ENCODE assay signal across 8 cellular contexts in the genomic region with DNA sequence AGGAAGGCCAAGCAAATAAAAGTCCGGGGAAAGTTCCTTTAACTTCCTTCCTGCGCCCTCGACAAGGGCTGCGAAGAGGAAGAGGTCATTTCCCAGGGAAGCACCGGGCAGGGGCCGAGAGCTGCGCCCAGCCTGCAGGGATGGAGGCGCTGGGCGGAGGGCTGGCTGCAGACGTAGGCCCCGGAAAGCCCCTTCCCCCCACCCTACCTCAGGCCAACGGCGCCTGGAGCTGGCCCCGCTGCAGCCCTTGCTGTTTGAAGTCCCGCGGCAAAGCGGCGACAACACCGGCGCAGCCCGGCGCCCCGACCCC.
DNase-seq lines count a peak whose midpoint lies in the region; ATAC-seq and TF ChIP-seq lines count a peak whose summit lies in the region.

No MANE protein-coding gene starts in this region.

- H2AK5ac ChIP-seq in mesenchymal stem cell (ENCODE audit: low read length, severe bottlenecking): peak overlapping the region; percentile 37

- peaks cover 12% of the 10 kb centered on the region for H3K36me3 Mint-ChIP-seq in dendritic cell treated with granulocyte-macrophage colony-stimulating factor and Interleukin-4, amounts not matched to agents 40 ng/mL and 50 ng/mL, for 4 days (ENCODE audit: low read depth)

- peaks cover 39% of the 10 kb centered on the region for H3K4me1 ChIP-seq in OCI-LY3 (ENCODE audit: low read length)
- H3K4me1 ChIP-seq in mesenchymal stem cell (ENCODE audit: control insufficient read depth, insufficient read depth, low read depth, low read length): peaks cover 36% of the 10 kb centered on the region
- peaks cover 65% of the 10 kb centered on the region for H3K4me1 ChIP-seq in upper lobe of right lung

- peaks cover 62% of the 10 kb centered on the region for H3K79me2 ChIP-seq in OCI-LY3 (ENCODE audit: low read length)

- H3K18ac ChIP-seq in mesenchymal stem cell (ENCODE audit: low read depth in 1 of 2, low read length in 2 of 2): peak overlapping the region; percentile 92 to 97

- no peaks in the 10 kb centered on the region for H3K36me3 ChIP-seq in BJ (ENCODE audit: control insufficient read depth, insufficient read depth, low read length)
- H3K36me3 ChIP-seq in OCI-LY3 (replicated peaks; ENCODE audit: low read depth, low read length): peaks cover 3% of the 10 kb centered on the region
- no peaks in the 10 kb centered on the region for H3K36me3 ChIP-seq in mesenchymal stem cell (ENCODE audit: control insufficient read depth in 1 of 2, insufficient read depth in 2 of 2, low read depth in 1 of 2, low read length in 2 of 2)
- H3K36me3 ChIP-seq in upper lobe of right lung: no peaks in the 10 kb centered on the region

- H2BK5ac ChIP-seq in mesenchymal stem cell (ENCODE audit: low read depth, low read length, poor library complexity, severe bottlenecking): peak overlapping the region; percentile 94

- peak overlapping the region; percentile 88 for H3K9ac ChIP-seq in OCI-LY3 (ENCODE audit: low read length)
- H3K9ac ChIP-seq in mesenchymal stem cell (ENCODE audit: low read length): peak overlapping the region; percentile 96

- H3K4me3 Mint-ChIP-seq in dendritic cell treated with granulocyte-macrophage colony-stimulating factor and Interleukin-4, amounts not matched to agents 40 ng/mL and 50 ng/mL, for 4 days: peak overlapping the region; percentile 84

- CTCF ChIA-PET in BJ (lab: Yijun Ruan, JAX): interaction anchor here (0.6 to 3.4 kb wide), 9 partner anchors 10 to 71 kb away, joined by 3 to 23 read pairs (median 5); a partner anchor contains a TSS

- H3K27ac ChIP-seq in OCI-LY3 (ENCODE audit: low read length) (peak overlapping the region; percentile 60; the same call in 1 of the 2 replicates), mesenchymal stem cell (ENCODE audit: low read length, poor library complexity, severe bottlenecking) (peak overlapping the region; percentile 97), upper lobe of right lung (peak overlapping the region; percentile 98)

- H4K91ac ChIP-seq in mesenchymal stem cell (ENCODE audit: low read length): peak overlapping the region; percentile 98

- peak overlapping the region; percentile 57 for H3K4me3 ChIP-seq in BJ (ENCODE audit: low read depth, low read length)
- H3K4me3 ChIP-seq in OCI-LY3 (ENCODE audit: low read length): peak overlapping the region; percentile 89
- peak overlapping the region; percentile 68 to 80 for H3K4me3 ChIP-seq in mesenchymal stem cell (ENCODE audit: insufficient read depth in 1 of 2, low read depth in 1 of 2, low read length in 2 of 2)
- peak overlapping the region; percentile 72 for H3K4me3 ChIP-seq in upper lobe of right lung

- no peaks in the 10 kb centered on the region for H3K9me3 Mint-ChIP-seq in dendritic cell treated with granulocyte-macrophage colony-stimulating factor and Interleukin-4, amounts not matched to agents 40 ng/mL and 50 ng/mL, for 4 days

- WGBS in mesenchymal stem cell: 1% methylated on average over 18 of the region's 23 CpGs

- H3K27me3 ChIP-seq in BJ (ENCODE audit: control insufficient read depth, insufficient read depth, low read length) (no peaks in the 10 kb centered on the region), OCI-LY3 (ENCODE audit: low read depth, low read length) (no peaks in the 10 kb centered on the region), mesenchymal stem cell (ENCODE audit: control insufficient read depth in 1 of 2, insufficient read depth in 1 of 2, low read length in 2 of 2) (no peaks in the 10 kb centered on the region), upper lobe of right lung (no peaks in the 10 kb centered on the region)

- H2BK12ac ChIP-seq in mesenchymal stem cell (ENCODE audit: low read length in 2 of 2): no peak overlapping the region

- TF ChIP-seq CTCF in BJ (IDR thresholded peaks at IDR 0.05; ENCODE audit: insufficient read depth, low read depth, low read length) (no peak), OCI-LY3 (IDR thresholded peaks at IDR 0.05; ENCODE audit: low read depth, low read length) (no peak), upper lobe of right lung (IDR thresholded peaks at IDR 0.05) (no peak)

- peak overlapping the region; percentile 39 to 51 for H3K14ac ChIP-seq in mesenchymal stem cell (ENCODE audit: low read length in 2 of 2)

- H2BK120ac ChIP-seq in mesenchymal stem cell (ENCODE audit: low read depth, low read length): peak overlapping the region; percentile 95

- POLR2A ChIA-PET in BJ (lab: Charles Lee): interaction anchor here (0.5 to 0.6 kb wide), 3 partner anchors 19 to 34 kb away, joined by 3 to 9 read pairs (median 8); no protein-coding TSS in a partner anchor

- intact Hi-C loops in dendritic cell treated with granulocyte-macrophage colony-stimulating factor and Interleukin-4, amounts not matched to agents 40 ng/mL and 50 ng/mL, for 4 days (cut with micrococcal nuclease): loop anchor here (2.0 kb wide), 2 partner anchors 32 to 38 kb away; no protein-coding TSS in a partner anchor
- intact Hi-C loops in upper lobe of right lung (cut with DNase I): no loop called here

- no peaks in the 10 kb centered on the region for H3K27me3 Mint-ChIP-seq in dendritic cell treated with granulocyte-macrophage colony-stimulating factor and Interleukin-4, amounts not matched to agents 40 ng/mL and 50 ng/mL, for 4 days

- peaks cover 34% of the 10 kb centered on the region for H4K20me1 ChIP-seq in OCI-LY3 (ENCODE audit: insufficient read depth, low read length)

- H3K23ac ChIP-seq in mesenchymal stem cell (ENCODE audit: low read length in 2 of 2): peak overlapping the region in 1 of 2 experiments; percentile 56

- H4K8ac ChIP-seq in mesenchymal stem cell (ENCODE audit: low read length): peak overlapping the region; percentile 69

- ATAC-seq in GM19463 (IDR thresholded peaks at IDR 0.05; ENCODE audit: unreplicated experiment): peak; percentile 24
- ATAC-seq in upper lobe of right lung: peak; percentile 51
- ATAC-seq in GM21381 (IDR thresholded peaks at IDR 0.05; ENCODE audit: unreplicated experiment): no peak
- ATAC-seq in HG02973 (IDR thresholded peaks at IDR 0.05; ENCODE audit: unreplicated experiment): no peak

- peak overlapping the region; percentile 86 to 93 for H3K4ac ChIP-seq in mesenchymal stem cell (ENCODE audit: low read depth in 1 of 2, low read length in 2 of 2)

- peak overlapping the region; percentile 90 for H2BK15ac ChIP-seq in mesenchymal stem cell (ENCODE audit: low read depth, poor library complexity, severe bottlenecking)

- H3K9me3 ChIP-seq in OCI-LY3 (ENCODE audit: insufficient read depth, low read length) (no peaks in the 10 kb centered on the region), mesenchymal stem cell (ENCODE audit: control insufficient read depth, low read length) (no peaks in the 10 kb centered on the region), upper lobe of right lung (no peaks in the 10 kb centered on the region)

- DNase-seq in BJ (ENCODE audit: low read depth): no peak
- DNase-seq in mesenchymal stem cell: peak; percentile 60
- DNase-seq in upper lobe of right lung: peak; percentile 81

- H3K79me1 ChIP-seq in mesenchymal stem cell (replicated peaks; ENCODE audit: low read length, poor library complexity, severe bottlenecking): peaks cover 2% of the 10 kb centered on the region

- H2AFZ ChIP-seq in OCI-LY3 (ENCODE audit: low read depth, low read length) (peak overlapping the region; percentile 1; the same call in 1 of the 2 replicates), mesenchymal stem cell (ENCODE audit: low read depth, low read length) (peak overlapping the region; percentile 32)

- H3K4me2 ChIP-seq in OCI-LY3 (ENCODE audit: low read length) (peak overlapping the region; percentile 99), mesenchymal stem cell (ENCODE audit: low read length, poor library complexity, severe bottlenecking) (peak overlapping the region; percentile 89)

- peak overlapping the region; percentile 94 for H3K27ac Mint-ChIP-seq in dendritic cell treated with granulocyte-macrophage colony-stimulating factor and Interleukin-4, amounts not matched to agents 40 ng/mL and 50 ng/mL, for 4 days

- H3K4me1 Mint-ChIP-seq in dendritic cell treated with granulocyte-macrophage colony-stimulating factor and Interleukin-4, amounts not matched to agents 40 ng/mL and 50 ng/mL, for 4 days (ENCODE audit: low read depth): peaks cover 51% of the 10 kb centered on the region

Comparison
In these comparisons a context has a peak if more than half of its experiments do, and no peak if none do; other contexts are left out.
1. ATAC-seq: peak in GM19463 (single experiment) and upper lobe of right lung (single experiment); none in GM21381 (single experiment) and HG02973 (single experiment).
2. Peak in every context shown above with its lines, with median percentiles within 50 percentile points of each other: H3K4me3 ChIP-seq and H3K27ac ChIP-seq.